ENCODE assay signal across 14 cellular contexts in the genomic region with DNA sequence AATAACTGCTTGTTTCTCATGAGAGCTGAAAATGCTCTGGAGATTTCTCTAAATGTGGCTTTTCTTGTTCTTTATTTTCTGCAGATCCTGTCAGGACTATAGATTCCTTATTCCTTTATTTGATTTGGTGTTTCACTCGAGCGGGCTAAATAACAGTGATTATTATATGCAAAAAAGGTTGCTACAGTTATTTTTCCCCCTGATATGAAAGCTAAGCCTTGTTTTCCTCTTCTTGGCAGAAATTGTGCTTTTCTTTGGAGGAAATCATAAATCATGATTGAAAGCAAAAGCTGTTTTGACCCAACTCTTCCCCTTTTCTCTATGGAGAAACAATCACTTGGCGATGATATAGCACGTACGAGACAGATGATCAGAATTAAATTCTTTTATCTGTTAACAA. TPM values are rescaled to one million over a fixed set of nuclear protein-coding genes. Genes with fewer than 3 reads are reported as not detected.
DNase-seq lines count a peak whose midpoint lies in the region; ATAC-seq and TF ChIP-seq lines count a peak whose summit lies in the region.
"Had no signal": no experiment of that assay in that cellular context is flagged by ENCODE, and none has a peak within 500 bp of the region (broad histone marks: within the 10 kb centered on the region; RNA-seq: fewer than 3 reads in every experiment).

No MANE protein-coding gene starts in this region.

- H3K36me3 ChIP-seq in BLaER1 treated with 17β-estradiol and CSF1 and Interleukin-3, amounts not matched to agents 10 nM and 100 nM: no peaks in the 10 kb centered on the region
- H3K36me3 ChIP-seq in SJCRH30 (no peaks in the 10 kb centered on the region), mucosa of descending colon (ENCODE audit: low read depth) (no peaks in the 10 kb centered on the region)

- ATAC-seq in mucosa of descending colon: no peak
- no peak for ATAC-seq in naive thymus-derived CD8-positive, alpha-beta T cell

- no peak overlapping the region for H3K27ac Mint-ChIP-seq in naive thymus-derived CD8-positive, alpha-beta T cell
- H3K27ac Mint-ChIP-seq: CD8-positive, alpha-beta memory T cell; memory B cell had no signal

- H3K4me1 ChIP-seq in BLaER1 treated with 17β-estradiol and CSF1 and Interleukin-3, amounts not matched to agents 10 nM and 100 nM: peaks cover 83 to 100% (median 100%) of the 10 kb centered on the region in 10 experiments
- H3K4me1 ChIP-seq in SJCRH30 (peaks cover 23% of the 10 kb centered on the region), mucosa of descending colon (ENCODE audit: low read depth) (no peaks in the 10 kb centered on the region)

- POLR2A ChIA-PET in naive thymus-derived CD8-positive, alpha-beta T cell (lab: Charles Lee): interaction anchor here (1.0 kb wide), 1 partner anchor 32 kb away, joined by 4 read pairs; no protein-coding TSS in a partner anchor

- no peak overlapping the region for H3K4me3 Mint-ChIP-seq in naive thymus-derived CD8-positive, alpha-beta T cell
- H3K4me3 Mint-ChIP-seq: CD8-positive, alpha-beta memory T cell; memory B cell had no signal

- peak overlapping the region; percentile 49 to 94 (median 88) for H3K27ac ChIP-seq in BLaER1 treated with 17β-estradiol and CSF1 and Interleukin-3, amounts not matched to agents 10 nM and 100 nM
- peak overlapping the region; percentile 23; the same call in 1 of the 2 replicates for H3K27ac ChIP-seq in SJCRH30
- H3K27ac ChIP-seq: VCaP had no signal

- no peaks in the 10 kb centered on the region for H3K36me3 Mint-ChIP-seq in naive thymus-derived CD8-positive, alpha-beta T cell
- H3K36me3 Mint-ChIP-seq: CD8-positive, alpha-beta memory T cell; memory B cell had no signal

- peak overlapping the region; percentile 18 to 46 (median 42) for H3K4me3 ChIP-seq in BLaER1 treated with 17β-estradiol and CSF1 and Interleukin-3, amounts not matched to agents 10 nM and 100 nM
- peak overlapping the region; percentile 40 for H3K4me3 ChIP-seq in SJCRH30
- H3K4me3 ChIP-seq in skeletal muscle cell (ENCODE audit: low read depth, low read length): peak overlapping the region; percentile 16
- no peak overlapping the region for H3K4me3 ChIP-seq in mucosa of descending colon
- H3K4me3 ChIP-seq: GM12878 had no signal

- no peaks in the 10 kb centered on the region for H3K27me3 ChIP-seq in BLaER1 treated with 17β-estradiol and CSF1 and Interleukin-3, amounts not matched to agents 10 nM and 100 nM
- H3K27me3 ChIP-seq in SJCRH30: no peaks in the 10 kb centered on the region

- peak overlapping the region; percentile 58 to 83 (median 76) for H3K9ac ChIP-seq in BLaER1 treated with 17β-estradiol and CSF1 and Interleukin-3, amounts not matched to agents 10 nM and 100 nM

- DNase-seq in SJCRH30 (no peak), foreskin melanocyte (peak; percentile 92), skeletal muscle cell (ENCODE audit: low read depth) (no peak), mucosa of descending colon (no peak)
- DNase-seq in naive thymus-derived CD8-positive, alpha-beta T cell: no peak
- DNase-seq in stimulated activated CD4-positive, alpha-beta T cell treated with anti-CD3 and anti-CD28 coated beads, Interleukin-4, amount 100 ng/mL, for 24 hours: no peak
- no peak for DNase-seq in stimulated activated CD4-positive, alpha-beta T cell treated with anti-CD3 and anti-CD28 coated beads, Interleukin-2, amount 100 ng/mL, for 48 hours
- DNase-seq: activated gamma-delta T cell; CD8-positive, alpha-beta memory T cell; Kasumi-1 had no signal

- intact Hi-C loops in mucosa of descending colon (cut with DNase I, micrococcal nuclease): no loop called here

- peak overlapping the region; percentile 81 to 96 (median 90) for H3K4me2 ChIP-seq in BLaER1 treated with 17β-estradiol and CSF1 and Interleukin-3, amounts not matched to agents 10 nM and 100 nM

- H3K9me3 ChIP-seq in BLaER1 treated with 17β-estradiol and CSF1 and Interleukin-3, amounts not matched to agents 10 nM and 100 nM (replicated peaks in 1 of 11): no peaks in the 10 kb centered on the region
- H3K9me3 ChIP-seq in SJCRH30 (replicated peaks) (no peaks in the 10 kb centered on the region), mucosa of descending colon (no peaks in the 10 kb centered on the region)

- peaks cover 2 to 23% (median 14%) of the 10 kb centered on the region in 4 donors for H3K4me1 Mint-ChIP-seq in naive thymus-derived CD8-positive, alpha-beta T cell
- H3K4me1 Mint-ChIP-seq: memory B cell had no signal

- no peaks in the 10 kb centered on the region for H3K9me3 Mint-ChIP-seq in naive thymus-derived CD8-positive, alpha-beta T cell
- H3K9me3 Mint-ChIP-seq: CD8-positive, alpha-beta memory T cell; memory B cell had no signal

- TF ChIP-seq CTCF in mucosa of descending colon (IDR thresholded peaks at IDR 0.05): no peak

- no peaks in the 10 kb centered on the region for H4K20me1 ChIP-seq in BLaER1 treated with 17β-estradiol and CSF1 and Interleukin-3, amounts not matched to agents 10 nM and 100 nM

- H3K27me3 Mint-ChIP-seq in naive thymus-derived CD8-positive, alpha-beta T cell: no peaks in the 10 kb centered on the region
- H3K27me3 Mint-ChIP-seq: CD8-positive, alpha-beta memory T cell had no signal

RNA-seq across cellular contexts. Expression of a gene that starts 31.3 kb away (rescaled TPM):
- 51.9 and 53.5 TPM in 2 replicates for total RNA-seq in SJCRH30 (2014; rRNA removed; shearing (Covaris generic))
- total RNA-seq in mucosa of descending colon: 10 to 100 TPM; 37.0 to 79.4 (median 40.4) TPM
- 1 to 10 TPM; 7.8 to 9.2 TPM for total RNA-seq in naive thymus-derived CD8-positive, alpha-beta T cell
- polyA plus RNA-seq in naive thymus-derived CD8-positive, alpha-beta T cell: 1 to 10 TPM; 3.8 to 4.1 (median 4.0) TPM
